Comparison of ENCODE assay signal across 8 cellular contexts in genomic region chr15:90530250-90531051, GRCh38. TPM values are rescaled to one million over a fixed set of nuclear protein-coding genes. Genes with fewer than 3 reads are reported as not detected.
DNase-seq lines count a peak whose midpoint lies in the region; ATAC-seq, FAIRE-seq and TF ChIP-seq lines count a peak whose summit lies in the region.

No MANE protein-coding gene starts in this region.

- H3K27ac ChIP-seq in A673 (ENCODE audit: low read depth, low read length, poor library complexity, severe bottlenecking) (peak overlapping the region; percentile 80), Panc1 (ENCODE audit: low read length) (peak overlapping the region; percentile 44)

- in situ Hi-C loops in Panc1 (cut with HindIII; ENCODE audit: low pct_unique_long_range_greater_than_20kb, low sequenced_read_pairs): no loop called here

- peak overlapping the region; percentile 83 for H3K4me3 ChIP-seq in A673 (ENCODE audit: low read depth, low read length, poor library complexity, severe bottlenecking)
- H3K4me3 ChIP-seq in Panc1 (ENCODE audit: low read depth in 2 of 2, low read length in 2 of 2): peak overlapping the region; percentile 64 to 90

- H3K4me1 Mint-ChIP-seq in activated naive CD4-positive, alpha-beta T cell treated with anti-CD3 and anti-CD28 coated beads, Interleukin-2, amount 10 ng/mL, durations not matched to agents 7 days and 5 days: peaks cover 52% of the 10 kb centered on the region
- H3K4me1 Mint-ChIP-seq in glutamatergic neuron (ENCODE audit: low read depth, unreplicated experiment): peaks cover 7% of the 10 kb centered on the region

- intact Hi-C loops in A673 (cut with micrococcal nuclease; ENCODE audit: unreplicated experiment): loop anchor here (5.0 kb wide), 1 partner anchor 62 kb away; no protein-coding TSS in a partner anchor
- intact Hi-C loops in Panc1 (cut with micrococcal nuclease; ENCODE audit: unreplicated experiment): no loop called here

- BruUV-seq in A673 (replicated peaks; lab: Mats Ljungman, UMichigan) (no TSS peak), Panc1 (replicated peaks; lab: Mats Ljungman, UMichigan) (no TSS peak)

- peaks cover 33% of the 10 kb centered on the region for H3K36me3 Mint-ChIP-seq in activated naive CD4-positive, alpha-beta T cell treated with anti-CD3 and anti-CD28 coated beads, Interleukin-2, amount 10 ng/mL, durations not matched to agents 7 days and 5 days
- H3K36me3 Mint-ChIP-seq in glutamatergic neuron (ENCODE audit: unreplicated experiment): no peaks in the 10 kb centered on the region

- no peaks in the 10 kb centered on the region for H3K27me3 Mint-ChIP-seq in activated naive CD4-positive, alpha-beta T cell treated with anti-CD3 and anti-CD28 coated beads, Interleukin-2, amount 10 ng/mL, durations not matched to agents 7 days and 5 days
- H3K27me3 Mint-ChIP-seq in glutamatergic neuron (ENCODE audit: unreplicated experiment): peaks cover 12% of the 10 kb centered on the region

- DNase-seq in A673 (ENCODE audit: low spot score): peak; percentile 39
- DNase-seq in Panc1 (ENCODE audit: low read depth, low spot score): no peak
- DNase-seq in activated naive CD4-positive, alpha-beta T cell treated with anti-CD3 and anti-CD28 coated beads, Interleukin-2, amount 10 ng/mL, durations not matched to agents 7 days and 5 days: peak; percentile 69
- peak; percentile 59 for DNase-seq in glutamatergic neuron
- DNase-seq in nucleus accumbens (lab: John Stamatoyannopoulos, UW): peak in 40 of 56 donors; percentile 13 to 81 (median 46)
- peak; percentile 62 for DNase-seq in urothelium cell line (ENCODE audit: low spot score)

- CTCF ChIA-PET in A673 (lab: Charles Lee): no interaction called here
- CTCF ChIA-PET in Panc1 (lab: Charles Lee): interaction anchor here (0.6 kb wide), 1 partner anchor 124 kb away, joined by 3 read pairs; no protein-coding TSS in a partner anchor
- CTCF ChIA-PET in activated naive CD4-positive, alpha-beta T cell treated with anti-CD3 and anti-CD28 coated beads, Interleukin-2, amount 10 ng/mL, durations not matched to agents 7 days and 5 days (lab: Charles Lee): interaction anchor here (1.1 to 2.7 kb wide), 7 partner anchors 9 to 401 kb away, joined by 3 to 13 read pairs (median 4); no protein-coding TSS in a partner anchor

- no peaks in the 10 kb centered on the region for H3K36me3 ChIP-seq in A673 (ENCODE audit: insufficient read depth, low read length, poor library complexity, severe bottlenecking)
- H3K36me3 ChIP-seq in Panc1 (ENCODE audit: control insufficient read depth, insufficient read depth, low read length): no peaks in the 10 kb centered on the region

- POLR2A ChIA-PET in A673 (lab: Charles Lee; ENCODE audit: low non-redundant PET) (no interaction called here), Panc1 (lab: Charles Lee) (no interaction called here)

- FAIRE-seq in urothelium cell line (lab: Jason Lieb, UNC): no peak

- H3K27me3 ChIP-seq in A673 (replicated peaks; ENCODE audit: insufficient read depth, low read depth, low read length, poor library complexity) (no peaks in the 10 kb centered on the region), Panc1 (ENCODE audit: control insufficient read depth, insufficient read depth, low read length) (no peaks in the 10 kb centered on the region)

- H3K4me1 ChIP-seq in A673 (ENCODE audit: insufficient read depth, low read length, poor library complexity, severe bottlenecking) (peaks cover 18% of the 10 kb centered on the region), Panc1 (ENCODE audit: control insufficient read depth, insufficient read depth, low read length) (peaks cover 18% of the 10 kb centered on the region)

- TF ChIP-seq CTCF in A673 (conservative IDR thresholded peaks at IDR 0.05; ENCODE audit: low read depth, low read length): no peak
- TF ChIP-seq CTCF in Panc1 (IDR thresholded peaks at IDR 0.05): no peak
- TF ChIP-seq CTCF in glutamatergic neuron (IDR thresholded peaks at IDR 0.05; ENCODE audit: partially characterized antibody, unreplicated experiment): no peak

- H3K9me3 ChIP-seq in A673 (ENCODE audit: low read depth, low read length, poor library complexity, severe bottlenecking) (no peaks in the 10 kb centered on the region), Panc1 (ENCODE audit: control insufficient read depth, insufficient read depth, low read depth, low read length) (no peaks in the 10 kb centered on the region)

- H3K27ac Mint-ChIP-seq in activated naive CD4-positive, alpha-beta T cell treated with anti-CD3 and anti-CD28 coated beads, Interleukin-2, amount 10 ng/mL, durations not matched to agents 7 days and 5 days: peak overlapping the region; percentile 91
- peak overlapping the region; percentile 83 for H3K27ac Mint-ChIP-seq in glutamatergic neuron (ENCODE audit: unreplicated experiment)

- peak overlapping the region; percentile 99 for H3K4me3 Mint-ChIP-seq in activated naive CD4-positive, alpha-beta T cell treated with anti-CD3 and anti-CD28 coated beads, Interleukin-2, amount 10 ng/mL, durations not matched to agents 7 days and 5 days
- H3K4me3 Mint-ChIP-seq in glutamatergic neuron (ENCODE audit: unreplicated experiment): peak overlapping the region; percentile 97

- no peaks in the 10 kb centered on the region for H3K9me3 Mint-ChIP-seq in activated naive CD4-positive, alpha-beta T cell treated with anti-CD3 and anti-CD28 coated beads, Interleukin-2, amount 10 ng/mL, durations not matched to agents 7 days and 5 days
- peaks cover 15% of the 10 kb centered on the region for H3K9me3 Mint-ChIP-seq in glutamatergic neuron (ENCODE audit: unreplicated experiment)

- ATAC-seq in GM18861 (IDR thresholded peaks at IDR 0.05; ENCODE audit: unreplicated experiment): peak; percentile 15
- ATAC-seq in HG03095 (IDR thresholded peaks at IDR 0.05; ENCODE audit: unreplicated experiment): peak; percentile 39
- peak; percentile 61 for ATAC-seq in Panc1

RNA-seq across cellular contexts. Expression of gene CRTC3, which starts 0.7 kb away (rescaled TPM):
- total RNA-seq in A673 (2021): 34.6 and 35.3 TPM in 2 replicates
- total RNA-seq in Panc1 (2021; ENCODE audit: unreplicated experiment): 45.0 TPM
- 22.9 TPM for polyA plus RNA-seq in Panc1 (2012; ENCODE audit: insufficient read length)
- 50.1 TPM for total RNA-seq in glutamatergic neuron (ENCODE audit: unreplicated experiment)
